ENCODE assay signal across 8 cellular contexts in the genomic region with DNA sequence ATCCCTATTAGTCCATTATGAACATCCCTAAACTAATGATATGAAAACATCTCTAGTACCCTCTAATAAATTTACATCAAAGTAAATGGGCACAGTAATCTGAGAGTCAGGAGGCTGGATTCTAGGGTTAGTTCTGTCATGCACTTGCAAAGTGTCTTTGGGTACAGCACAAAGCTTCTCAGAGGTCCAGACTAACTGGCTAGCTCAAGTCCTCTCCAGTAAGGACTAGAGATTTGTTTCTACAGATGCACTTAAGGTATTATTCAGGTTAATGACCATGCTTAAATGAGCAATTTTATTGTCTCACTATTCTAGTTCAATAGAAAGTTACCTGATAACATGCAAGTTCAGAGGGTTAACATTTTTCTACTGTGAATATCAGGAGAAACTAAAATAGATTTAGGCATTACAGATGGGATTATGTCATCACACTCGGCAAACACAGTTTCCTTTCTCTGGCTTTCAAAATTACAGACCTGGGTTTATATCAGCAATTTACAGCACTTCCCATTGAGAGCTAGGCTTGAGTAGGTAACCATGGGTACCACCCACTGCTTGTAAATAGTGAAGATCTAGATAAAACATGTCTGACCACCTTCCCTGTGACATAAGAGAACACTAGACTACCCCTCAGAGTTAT.
DNase-seq lines count a peak whose midpoint lies in the region; ATAC-seq and TF ChIP-seq lines count a peak whose summit lies in the region.

No MANE protein-coding gene starts in this region.

- H3K36me3 ChIP-seq in WERI-Rb-1 = no peaks in the 10 kb centered on the region

- H3K27ac ChIP-seq in WERI-Rb-1 = no peak overlapping the region

- H3K9me3 ChIP-seq in WERI-Rb-1 (ENCODE audit: severe bottlenecking) = no peaks in the 10 kb centered on the region

- DNase-seq in Daoy (ENCODE audit: low read depth) (peak; percentile 63), HT1080 (ENCODE audit: low read depth) (peak; percentile 36), T-helper 2 cell (peak in 3 of 5 experiments; percentile 14 to 75 (median 59)), inferior parietal cortex (ENCODE audit: extremely low spot score) (peak; percentile 20), anterior cingulate cortex (lab: John Stamatoyannopoulos, UW) (no peak), WERI-Rb-1 (no peak), left ventricle myocardium superior (no peak)

- TF ChIP-seq CTCF in WERI-Rb-1 (IDR thresholded peaks at IDR 0.05; ENCODE audit: low read depth, low read length) = no peak

- H3K4me3 ChIP-seq in WERI-Rb-1 (ENCODE audit: low read depth, low read length) = no peak overlapping the region

- intact Hi-C loops in left ventricle myocardium superior (cut with micrococcal nuclease) = no loop called here

- ATAC-seq in left ventricle myocardium superior (no peak), HG03095 (IDR thresholded peaks at IDR 0.05; ENCODE audit: unreplicated experiment) (no peak)

- no peaks in the 10 kb centered on the region for H3K27me3 ChIP-seq in WERI-Rb-1 (ENCODE audit: insufficient read depth, low read depth, severe bottlenecking)

Comparison
In these comparisons a context has a peak if more than half of its experiments do, and no peak if none do; other contexts are left out.
1. DNase-seq: peak in Daoy (single experiment), HT1080 (single experiment), T-helper 2 cell (3 of 5) and inferior parietal cortex (single experiment); none in anterior cingulate cortex (0 of 58), WERI-Rb-1 (single experiment) and left ventricle myocardium superior (single experiment).